ENCODE assay signal across 11 cellular contexts in the genomic region with DNA sequence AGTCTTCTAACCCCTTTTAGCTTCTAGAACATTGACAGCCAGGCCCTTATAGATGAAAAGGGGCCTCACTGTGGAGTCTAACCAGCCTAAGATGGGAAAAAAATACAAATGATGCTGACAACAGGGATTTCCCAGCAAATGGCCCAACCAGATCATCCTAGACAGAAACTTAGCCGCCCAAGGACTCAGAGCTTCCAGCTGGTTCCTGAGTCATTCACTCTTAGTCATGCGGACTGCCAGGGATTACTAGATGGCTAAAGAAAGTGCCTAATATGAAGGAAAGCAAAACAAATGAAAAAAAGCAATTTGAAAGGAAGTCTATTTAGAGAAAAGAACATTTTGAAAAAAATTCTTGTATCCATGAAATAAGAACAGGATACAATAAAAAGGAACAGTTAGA.
DNase-seq lines count a peak whose midpoint lies in the region; ATAC-seq and TF ChIP-seq lines count a peak whose summit lies in the region.
"Had no signal": no experiment of that assay in that cellular context is flagged by ENCODE, and none has a peak within 500 bp of the region (broad histone marks: within the 10 kb centered on the region; RNA-seq: fewer than 3 reads in every experiment).

No MANE protein-coding gene starts in this region.

- H3K9ac ChIP-seq in subcutaneous abdominal adipose tissue (ENCODE audit: low read length in 5 of 5): peak overlapping the region in 2 of 5 donors; percentile 0 to 26

- H3K9me3 Mint-ChIP-seq in activated naive CD4-positive, alpha-beta T cell treated with anti-CD3 and anti-CD28 coated beads, Interleukin-2, amount 10 ng/mL, durations not matched to agents 7 days and 5 days: peaks cover 8% of the 10 kb centered on the region

- ATAC-seq in GM19351 (IDR thresholded peaks at IDR 0.05; ENCODE audit: unreplicated experiment): no peak

- H3K4me1 ChIP-seq in subcutaneous abdominal adipose tissue (ENCODE audit: control insufficient read depth in 5 of 5, insufficient read depth in 5 of 5, low read length in 5 of 5): peaks cover 9 to 52% (median 52%) of the 10 kb centered on the region in 5 donors

- H3K36me3 Mint-ChIP-seq in activated naive CD4-positive, alpha-beta T cell treated with anti-CD3 and anti-CD28 coated beads, Interleukin-2, amount 10 ng/mL, durations not matched to agents 7 days and 5 days: peaks cover 69% of the 10 kb centered on the region

- H3K4me3 ChIP-seq in foreskin fibroblast (ENCODE audit: low read depth in 1 of 2, low read length in 2 of 2) (no peak overlapping the region), subcutaneous abdominal adipose tissue (ENCODE audit: low read depth in 1 of 5, low read length in 5 of 5) (no peak overlapping the region)
- H3K4me3 ChIP-seq: testis had no signal

- H3K36me3 ChIP-seq in subcutaneous abdominal adipose tissue (ENCODE audit: control insufficient read depth in 5 of 5, insufficient read depth in 5 of 5, low read length in 5 of 5): peaks cover 0 to 16% (median 6%) of the 10 kb centered on the region in 5 donors

- peaks cover 71% of the 10 kb centered on the region for H3K4me1 Mint-ChIP-seq in activated naive CD4-positive, alpha-beta T cell treated with anti-CD3 and anti-CD28 coated beads, Interleukin-2, amount 10 ng/mL, durations not matched to agents 7 days and 5 days

- no peak overlapping the region for H3K4me3 Mint-ChIP-seq in activated naive CD4-positive, alpha-beta T cell treated with anti-CD3 and anti-CD28 coated beads, Interleukin-2, amount 10 ng/mL, durations not matched to agents 7 days and 5 days
- H3K4me3 Mint-ChIP-seq: activated naive CD8-positive, alpha-beta T cell treated with anti-CD3 and anti-CD28 coated beads, Interleukin-2, amount 10 ng/mL, durations not matched to agents 7 days and 5 days had no signal

- no peaks in the 10 kb centered on the region for H3K27me3 Mint-ChIP-seq in activated naive CD4-positive, alpha-beta T cell treated with anti-CD3 and anti-CD28 coated beads, Interleukin-2, amount 10 ng/mL, durations not matched to agents 7 days and 5 days
- H3K27me3 Mint-ChIP-seq: activated naive CD8-positive, alpha-beta T cell treated with anti-CD3 and anti-CD28 coated beads, Interleukin-2, amount 10 ng/mL, durations not matched to agents 7 days and 5 days had no signal

- H3K27ac Mint-ChIP-seq in activated naive CD4-positive, alpha-beta T cell treated with anti-CD3 and anti-CD28 coated beads, Interleukin-2, amount 10 ng/mL, durations not matched to agents 7 days and 5 days: peak overlapping the region; percentile 17

- peak overlapping the region; percentile 98 for H3K27ac ChIP-seq in subcutaneous abdominal adipose tissue (ENCODE audit: low read depth, low read length)
- H3K27ac ChIP-seq: C4-2B, testis had no signal

- DNase-seq in activated naive CD4-positive, alpha-beta T cell treated with Interleukin-2 at 50 U/mL for 16 hours: peak; percentile 32
- no peak for DNase-seq in activated naive CD4-positive, alpha-beta T cell (lab: John Stamatoyannopoulos, UW)
- DNase-seq in activated naive CD4-positive, alpha-beta T cell treated with anti-CD3 and anti-CD28 coated beads, Interleukin-2, amount 10 ng/mL, durations not matched to agents 7 days and 5 days: no peak
- DNase-seq in foreskin fibroblast (peak; percentile 81 to 88), NCI-H2196 (lab: John Stamatoyannopoulos, UW; ENCODE audit: unreplicated experiment) (no peak), hypothalamus (lab: John Stamatoyannopoulos, UW) (no peak)
- DNase-seq: activated naive CD8-positive, alpha-beta T cell treated with anti-CD3 and anti-CD28 coated beads, Interleukin-2, amount 10 ng/mL, durations not matched to agents 7 days and 5 days; testis had no signal

- peaks cover 0 to 4% (median 0%) of the 10 kb centered on the region in 5 donors for H3K9me3 ChIP-seq in subcutaneous abdominal adipose tissue (ENCODE audit: control insufficient read depth in 5 of 5, low read length in 5 of 5)
- H3K9me3 ChIP-seq: testis had no signal

- CTCF ChIA-PET in activated naive CD4-positive, alpha-beta T cell treated with anti-CD3 and anti-CD28 coated beads, Interleukin-2, amount 10 ng/mL, durations not matched to agents 7 days and 5 days (lab: Charles Lee): interaction anchor here (1.3 to 39.3 kb wide), 2 partner anchors 10 to 28 kb away, joined by 4 to 986 read pairs; no protein-coding TSS in a partner anchor

- no peaks in the 10 kb centered on the region for H3K27me3 ChIP-seq in subcutaneous abdominal adipose tissue (ENCODE audit: control insufficient read depth in 5 of 5, insufficient read depth in 4 of 5, low read length in 5 of 5)
- H3K27me3 ChIP-seq: testis had no signal

- TF ChIP-seq CTCF in foreskin fibroblast (IDR thresholded peaks at IDR 0.05; ENCODE audit: low read depth, low read length): no peak

Comparison
In these comparisons a context has a peak if more than half of its experiments do, and no peak if none do; other contexts are left out.
1. DNase-seq: peak in activated naive CD4-positive, alpha-beta T cell treated with Interleukin-2 at 50 U/mL for 16 hours (single experiment) and foreskin fibroblast (2 of 2); none in activated naive CD4-positive, alpha-beta T cell (0 of 4), activated naive CD4-positive, alpha-beta T cell treated with anti-CD3 and anti-CD28 coated beads, Interleukin-2, amount 10 ng/mL, durations not matched to agents 7 days and 5 days (single experiment), NCI-H2196 (single experiment) and hypothalamus (0 of 51).